ENCODE assay signal across 1 cellular context in the genomic region with DNA sequence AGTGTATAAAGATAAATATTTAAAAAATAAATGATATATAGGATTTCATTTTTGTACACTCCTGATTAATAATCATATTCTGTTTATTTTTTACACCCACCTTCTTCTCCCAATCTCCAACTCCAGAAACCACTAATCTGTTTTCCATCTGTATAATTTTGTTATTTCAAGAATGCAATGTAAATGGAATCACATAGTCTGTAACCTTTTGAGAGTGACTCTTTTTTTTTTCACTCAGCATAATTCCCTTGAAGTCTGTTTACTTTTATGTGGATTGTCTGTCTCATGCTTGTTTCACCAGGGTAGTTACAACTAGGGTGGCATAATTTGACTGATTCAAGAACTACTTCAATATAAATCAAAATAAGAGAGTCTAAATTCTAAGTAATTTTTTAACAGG.
TF ChIP-seq lines count a peak whose summit lies in the region.

No MANE protein-coding gene starts in this region.

TF ChIP-seq in IMR-90, 13 proteins besides CTCF, POLR2A, EP300 and RAD21 (continued from another document):
- TF ChIP-seq MAFK (IDR thresholded peaks at IDR 0.05; ENCODE audit: low read depth, low read length) (no peak), SMC3 (IDR thresholded peaks at IDR 0.05; ENCODE audit: low read depth, low read length) (no peak), NFE2L2 (IDR thresholded peaks at IDR 0.05; ENCODE audit: low read depth, low read length) (no peak), CHD1 (IDR thresholded peaks at IDR 0.05; ENCODE audit: low read depth, low read length) (no peak), BHLHE40 (IDR thresholded peaks at IDR 0.05; ENCODE audit: low read depth, low read length) (no peak), MAZ (IDR thresholded peaks at IDR 0.05; ENCODE audit: borderline replicate concordance, low read depth, low read length) (no peak)
- TF ChIP-seq, protein P1, sequence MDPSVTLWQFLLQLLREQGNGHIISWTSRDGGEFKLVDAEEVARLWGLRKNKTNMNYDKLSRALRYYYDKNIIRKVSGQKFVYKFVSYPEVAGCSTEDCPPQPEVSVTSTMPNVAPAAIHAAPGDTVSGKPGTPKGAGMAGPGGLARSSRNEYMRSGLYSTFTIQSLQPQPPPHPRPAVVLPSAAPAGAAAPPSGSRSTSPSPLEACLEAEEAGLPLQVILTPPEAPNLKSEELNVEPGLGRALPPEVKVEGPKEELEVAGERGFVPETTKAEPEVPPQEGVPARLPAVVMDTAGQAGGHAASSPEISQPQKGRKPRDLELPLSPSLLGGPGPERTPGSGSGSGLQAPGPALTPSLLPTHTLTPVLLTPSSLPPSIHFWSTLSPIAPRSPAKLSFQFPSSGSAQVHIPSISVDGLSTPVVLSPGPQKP (IDR thresholded peaks at IDR 0.05; ENCODE audit: borderline replicate concordance, low read depth, low read length): no peak
- TF ChIP-seq, protein P2, sequence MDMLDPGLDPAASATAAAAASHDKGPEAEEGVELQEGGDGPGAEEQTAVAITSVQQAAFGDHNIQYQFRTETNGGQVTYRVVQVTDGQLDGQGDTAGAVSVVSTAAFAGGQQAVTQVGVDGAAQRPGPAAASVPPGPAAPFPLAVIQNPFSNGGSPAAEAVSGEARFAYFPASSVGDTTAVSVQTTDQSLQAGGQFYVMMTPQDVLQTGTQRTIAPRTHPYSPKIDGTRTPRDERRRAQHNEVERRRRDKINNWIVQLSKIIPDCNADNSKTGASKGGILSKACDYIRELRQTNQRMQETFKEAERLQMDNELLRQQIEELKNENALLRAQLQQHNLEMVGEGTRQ (IDR thresholded peaks at IDR 0.05; ENCODE audit: low read depth, low read length): no peak
